ENCODE assay signal across 8 cellular contexts in the genomic region with DNA sequence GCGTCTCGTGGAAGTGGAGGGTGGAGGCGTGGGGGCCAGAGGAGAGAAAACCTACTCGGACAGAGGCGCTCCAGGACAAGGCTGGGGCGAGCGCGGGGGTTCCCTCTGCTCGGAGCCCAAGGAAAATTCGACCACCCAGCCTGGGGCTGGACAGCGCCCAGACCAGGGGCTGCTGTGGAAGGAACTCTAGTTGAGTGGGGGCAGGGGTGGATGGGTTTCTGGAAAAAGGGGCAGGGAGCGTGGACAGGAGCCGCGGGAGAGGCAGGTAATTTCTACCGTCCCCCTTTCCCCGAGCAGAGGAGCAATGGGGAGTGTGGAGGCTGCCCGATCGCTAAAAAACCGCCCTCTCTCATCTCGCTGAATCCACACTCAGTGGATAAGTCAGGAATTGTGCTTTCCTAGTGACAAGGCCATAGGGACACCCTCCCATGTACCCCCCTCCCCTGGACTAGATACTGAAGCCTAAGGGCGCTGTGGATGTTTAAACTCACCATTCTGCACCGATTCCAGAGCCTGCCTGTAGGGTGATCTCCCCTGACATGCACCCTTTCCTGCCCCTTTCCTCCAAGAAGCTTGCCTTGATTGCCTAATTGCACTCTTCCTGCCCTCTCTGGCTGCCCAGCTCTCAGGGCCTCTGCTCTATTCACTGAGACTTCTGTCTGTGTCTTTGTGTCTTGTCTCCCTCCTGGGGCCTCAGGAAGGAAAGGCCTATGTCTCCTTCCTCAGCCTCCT.
A peak's percentile ranks its signal among the peaks of the same experiment; 100 is the strongest.
DNase-seq lines count a peak whose midpoint lies in the region; TF ChIP-seq lines count a peak whose summit lies in the region.

No MANE protein-coding gene starts in this region.

- peak; percentile 4 for TF ChIP-seq CTCF in GM12865 (IDR thresholded peaks at IDR 0.05; ENCODE audit: insufficient read depth, low read depth, low read length, missing control alignments)
- TF ChIP-seq CTCF in osteoblast (IDR thresholded peaks at IDR 0.05; ENCODE audit: extremely low read depth, low read depth, low read length) = peak; percentile 36

- H3K36me3 ChIP-seq in osteoblast (ENCODE audit: insufficient read depth, low read length) = no peaks in the 10 kb centered on the region

- no peak overlapping the region for H3K27ac ChIP-seq in osteoblast (ENCODE audit: low read depth, low read length)

- H4K20me1 ChIP-seq in osteoblast (ENCODE audit: insufficient read depth, low read length) = no peaks in the 10 kb centered on the region

- no peaks in the 10 kb centered on the region for H3K9me3 ChIP-seq in osteoblast (ENCODE audit: low read depth, low read length)

- peaks cover 45% of the 10 kb centered on the region for H3K27me3 ChIP-seq in osteoblast (ENCODE audit: insufficient read depth, low read length)

- DNase-seq in GM12865 (ENCODE audit: low read depth) (no peak), SK-MEL-5 (ENCODE audit: low read depth, low spot score) (peak; percentile 8), erythroblast (lab: John Stamatoyannopoulos, UW) (peak; percentile 32 to 46), osteoblast (ENCODE audit: insufficient read length, low spot score, missing footprints) (no peak), NCI-H226 (no peak), RPMI8226 (no peak), HPDE6-E6E7 (ENCODE audit: extremely low spot score) (no peak), NCI-H1436 treated with DMSO at 0.1 percent for 48 hours (lab: John Stamatoyannopoulos, UW) (no peak)

- H3K4me1 ChIP-seq in osteoblast (ENCODE audit: insufficient read depth, low read length) = peaks cover 5% of the 10 kb centered on the region

- H3K4me3 ChIP-seq in GM12865 (ENCODE audit: low read depth, low read length) (peak overlapping the region; percentile 55; the same call in 1 of the 2 replicates), osteoblast (ENCODE audit: insufficient read depth, low read length) (peak overlapping the region; percentile 39)

- H3K4me2 ChIP-seq in osteoblast (ENCODE audit: insufficient read depth, low read length) = peak overlapping the region; percentile 78

- no peaks in the 10 kb centered on the region for H3K79me2 ChIP-seq in osteoblast (ENCODE audit: insufficient read depth, low read length)

- peak overlapping the region; percentile 68 for H2AFZ ChIP-seq in osteoblast (ENCODE audit: low read length)

- in situ Hi-C loops in SK-MEL-5 (cut with HindIII; ENCODE audit: low pct_unique_long_range_greater_than_20kb, low sequenced_read_pairs) = no loop called here

- no peak for TF ChIP-seq POLR2A in erythroblast (IDR thresholded peaks at IDR 0.05; ENCODE audit: low read length)

Comparison
In these comparisons a context has a peak if more than half of its experiments do, and no peak if none do; other contexts are left out.
1. DNase-seq: peak in SK-MEL-5 (single experiment) and erythroblast (2 of 2); none in GM12865 (single experiment), osteoblast (single experiment), NCI-H226 (single experiment), RPMI8226 (single experiment), HPDE6-E6E7 (single experiment) and NCI-H1436 treated with DMSO at 0.1 percent for 48 hours (single experiment).